Comparison of ENCODE assay signal across 1 cellular context in genomic region chr7:4693749-4694148, GRCh38.
TF ChIP-seq lines count a peak whose summit lies in the region.

No MANE protein-coding gene starts in this region.

TF ChIP-seq in IMR-90, 13 proteins besides CTCF, POLR2A, EP300 and RAD21:
- TF ChIP-seq CHD1 (IDR thresholded peaks at IDR 0.05; ENCODE audit: low read depth, low read length) (no peak), MAFK (IDR thresholded peaks at IDR 0.05; ENCODE audit: low read depth, low read length) (no peak), USF2 (IDR thresholded peaks at IDR 0.05; ENCODE audit: low read depth, low read length) (no peak), NFE2L2 (IDR thresholded peaks at IDR 0.05; ENCODE audit: low read depth, low read length) (no peak), MAZ (IDR thresholded peaks at IDR 0.05; ENCODE audit: borderline replicate concordance, low read depth, low read length) (no peak)
